Comparison of ENCODE assay signal across 33 cellular contexts in the genomic region with DNA sequence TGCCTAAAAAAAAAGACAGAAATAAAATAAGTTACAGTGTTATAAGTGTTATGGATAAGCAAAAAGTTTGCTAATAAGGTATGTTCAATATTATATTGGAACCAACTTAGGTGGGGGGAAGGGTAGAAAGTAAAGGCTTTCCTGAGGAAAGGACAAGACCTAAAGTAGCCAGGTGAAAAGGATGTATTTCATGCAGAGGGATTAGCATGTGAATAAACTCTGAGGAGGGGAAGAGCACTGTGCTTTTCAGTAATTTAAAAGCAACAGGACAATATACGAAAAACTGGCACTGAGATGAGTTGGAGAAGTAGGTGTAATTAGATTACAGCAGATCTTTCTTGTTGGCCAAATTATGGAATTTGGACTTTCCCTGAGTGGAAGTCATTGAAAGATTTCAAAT. TPM values are rescaled to one million over a fixed set of nuclear protein-coding genes. Genes with fewer than 3 reads are reported as not detected.
A peak's percentile ranks its signal among the peaks of the same experiment; 100 is the strongest.
DNase-seq lines count a peak whose midpoint lies in the region; TF ChIP-seq lines count a peak whose summit lies in the region.
"Had no signal": no experiment of that assay in that cellular context is flagged by ENCODE, and none has a peak within 500 bp of the region (broad histone marks: within the 10 kb centered on the region; RNA-seq: fewer than 3 reads in every experiment).

No MANE protein-coding gene starts in this region.

- no peak overlapping the region for H2BK15ac ChIP-seq in H9 (ENCODE audit: low read depth, low read length)

- no peak overlapping the region for H2AK5ac ChIP-seq in H9 (ENCODE audit: insufficient read length, low read length)

- H4K91ac ChIP-seq in H9 (ENCODE audit: insufficient read length, low read depth, low read length): no peak overlapping the region

- no peaks in the 10 kb centered on the region; the same call in 1 of the 2 replicates for H3K4me1 ChIP-seq in H9 (ENCODE audit: insufficient read depth, low read length)
- H3K4me1 ChIP-seq: body of pancreas, gastroesophageal sphincter had no signal

- no peak overlapping the region for H3K4me3 Mint-ChIP-seq in activated CD4-positive, alpha-beta memory T cell treated with anti-CD3 and anti-CD28 coated beads, Interleukin-2, amount 10 ng/mL, durations not matched to agents 7 days and 5 days
- no peak overlapping the region for H3K4me3 Mint-ChIP-seq in activated CD4-positive, alpha-beta memory T cell treated with anti-CD3 and anti-CD28 coated beads for 36 hours
- peak overlapping the region in 1 of 2 experiments; percentile 21; a peak in 4 of 5 replicates for H3K4me3 Mint-ChIP-seq in H9
- H3K4me3 Mint-ChIP-seq in activated T-helper 2 cell treated with anti-CD3 and anti-CD28 coated beads, Interferon-gamma antibody, Interleukin-2, Interleukin-4, amounts not matched to agents 10 μg/mL and 5 μg/mL and 100 μg/mL, durations not matched to agents 14 hours and 24 hours and 36 hours (ENCODE audit: low read depth): no peak overlapping the region
- no peak overlapping the region for H3K4me3 Mint-ChIP-seq in CD14-positive monocyte
- H3K4me3 Mint-ChIP-seq: CD8-positive, alpha-beta T cell; stimulated activated effector memory CD8-positive, alpha-beta T cell treated with anti-CD3 and anti-CD28 coated beads, Interleukin-12 subunit alpha, Interleukin-12 subunit beta, amount 100 ng/mL, for 72 hours; T-cell had no signal

- no peaks in the 10 kb centered on the region for H3K9me3 Mint-ChIP-seq in activated CD4-positive, alpha-beta memory T cell treated with anti-CD3 and anti-CD28 coated beads, Interleukin-2, amount 10 ng/mL, durations not matched to agents 7 days and 5 days
- no peaks in the 10 kb centered on the region for H3K9me3 Mint-ChIP-seq in activated CD4-positive, alpha-beta memory T cell treated with anti-CD3 and anti-CD28 coated beads for 36 hours
- H3K9me3 Mint-ChIP-seq in H9 (no peaks in the 10 kb centered on the region), CD14-positive monocyte (no peaks in the 10 kb centered on the region)
- H3K9me3 Mint-ChIP-seq in activated T-helper 2 cell treated with anti-CD3 and anti-CD28 coated beads, Interferon-gamma antibody, Interleukin-2, Interleukin-4, amounts not matched to agents 10 μg/mL and 5 μg/mL and 100 μg/mL, durations not matched to agents 14 hours and 24 hours and 36 hours: no peaks in the 10 kb centered on the region
- H3K9me3 Mint-ChIP-seq: CD8-positive, alpha-beta T cell; stimulated activated effector memory CD8-positive, alpha-beta T cell treated with anti-CD3 and anti-CD28 coated beads, Interleukin-12 subunit alpha, Interleukin-12 subunit beta, amount 100 ng/mL, for 72 hours; T-cell had no signal

- H3K4me1 Mint-ChIP-seq in activated CD4-positive, alpha-beta memory T cell treated with anti-CD3 and anti-CD28 coated beads, Interleukin-2, amount 10 ng/mL, durations not matched to agents 7 days and 5 days: peaks cover 38% of the 10 kb centered on the region
- no peaks in the 10 kb centered on the region for H3K4me1 Mint-ChIP-seq in activated CD4-positive, alpha-beta memory T cell treated with anti-CD3 and anti-CD28 coated beads for 36 hours (ENCODE audit: low read depth)
- peaks cover 27 to 40% of the 10 kb centered on the region in 2 experiments for H3K4me1 Mint-ChIP-seq in H9
- H3K4me1 Mint-ChIP-seq in activated T-helper 2 cell treated with anti-CD3 and anti-CD28 coated beads, Interferon-gamma antibody, Interleukin-2, Interleukin-4, amounts not matched to agents 10 μg/mL and 5 μg/mL and 100 μg/mL, durations not matched to agents 14 hours and 24 hours and 36 hours (ENCODE audit: low read depth): peaks cover 14% of the 10 kb centered on the region
- peaks cover 1% of the 10 kb centered on the region for H3K4me1 Mint-ChIP-seq in CD14-positive monocyte
- H3K4me1 Mint-ChIP-seq: stimulated activated effector memory CD8-positive, alpha-beta T cell treated with anti-CD3 and anti-CD28 coated beads, Interleukin-12 subunit alpha, Interleukin-12 subunit beta, amount 100 ng/mL, for 72 hours had no signal

- H3K79me2 ChIP-seq in H9 (ENCODE audit: insufficient read depth, low read length): no peaks in the 10 kb centered on the region

- POLR2A ChIA-PET in activated CD4-positive, alpha-beta memory T cell treated with anti-CD3 and anti-CD28 coated beads, Interleukin-2, amount 10 ng/mL, durations not matched to agents 7 days and 5 days (lab: Charles Lee): interaction anchor here (0.7 to 2.5 kb wide), 2 partner anchors 10 to 17 kb away, joined by 3 to 10 read pairs; no protein-coding TSS in a partner anchor
- POLR2A ChIA-PET in activated CD4-positive, alpha-beta memory T cell treated with anti-CD3 and anti-CD28 coated beads for 36 hours (lab: Charles Lee): interaction anchor here (0.8 to 1.2 kb wide), 2 partner anchors 9 to 28 kb away, joined by 4 to 5 read pairs; no protein-coding TSS in a partner anchor

- H4K5ac ChIP-seq in H9 (ENCODE audit: insufficient read length, low read depth, low read length): no peak overlapping the region

- no peaks in the 10 kb centered on the region for H3K27me3 ChIP-seq in H9 (ENCODE audit: insufficient read depth, low read length)
- H3K27me3 ChIP-seq: body of pancreas, gastroesophageal sphincter, MG63, ovary, SJCRH30 had no signal

- no peak overlapping the region for H2BK5ac ChIP-seq in H9 (ENCODE audit: insufficient read length, low read length)

- H3K23me2 ChIP-seq in H9 (ENCODE audit: insufficient read length, low read depth, low read length, poor library complexity, severe bottlenecking): no peaks in the 10 kb centered on the region

- peak overlapping the region; percentile 57 for H3K27ac ChIP-seq in H9 (ENCODE audit: insufficient read length, low read depth, low read length)
- H3K27ac ChIP-seq: body of pancreas, gastroesophageal sphincter, ovary, SJCRH30 had no signal

- no peak overlapping the region for H3K23ac ChIP-seq in H9 (ENCODE audit: insufficient read length, low read depth, low read length)

- DNase-seq in activated CD4-positive, alpha-beta memory T cell treated with anti-CD3 and anti-CD28 coated beads, Interleukin-2, amount 10 ng/mL, durations not matched to agents 7 days and 5 days: no peak
- DNase-seq in activated CD4-positive, alpha-beta memory T cell treated with anti-CD3 and anti-CD28 coated beads for 36 hours: no peak
- no peak for DNase-seq in H9
- DNase-seq in activated T-helper 2 cell treated with anti-CD3 and anti-CD28 coated beads, Interferon-gamma antibody, Interleukin-2, Interleukin-4, amounts not matched to agents 10 μg/mL and 5 μg/mL and 100 μg/mL, durations not matched to agents 14 hours and 24 hours and 36 hours (ENCODE audit: low spot score): no peak
- DNase-seq in iPS-NIHi7 (ENCODE audit: extremely low spot score): peak; percentile 24
- DNase-seq in DMS53 (lab: John Stamatoyannopoulos, UW): no peak
- DNase-seq in CD14-positive monocyte (ENCODE audit: low spot score): no peak
- DNase-seq in NCI-H2107 treated with DMSO at 0.1 percent for 48 hours (lab: John Stamatoyannopoulos, UW; ENCODE audit: unreplicated experiment): no peak
- DNase-seq: activated CD4-positive, CD25-positive, alpha-beta regulatory T cell treated with anti-CD3 and anti-CD28 coated beads, Interleukin-2, amount 50 U/mL, for 72 hours; activated gamma-delta T cell; activated T-cell treated with anti-CD3 and anti-CD28 coated beads, Interleukin-2, amount 50 U/mL, for 1 hour; AML-193; body of pancreas; CD8-positive, alpha-beta T cell; cerebellar nuclear complex; DMS 273 treated with DMSO at 0.1 percent for 48 hours; KBM-7; left colon; mammary epithelial cell; MG63; NCI-H1105; NCI-H187; NCI-H2171 treated with DMSO at 0.1 percent for 48 hours; NCI-H510A treated with DMSO at 0.1 percent for 48 hours; ovary; SJCRH30; T-cell; trophoblast cell had no signal

- peak overlapping the region; percentile 1 for H3K27ac Mint-ChIP-seq in activated CD4-positive, alpha-beta memory T cell treated with anti-CD3 and anti-CD28 coated beads, Interleukin-2, amount 10 ng/mL, durations not matched to agents 7 days and 5 days
- no peak overlapping the region for H3K27ac Mint-ChIP-seq in activated CD4-positive, alpha-beta memory T cell treated with anti-CD3 and anti-CD28 coated beads for 36 hours
- peak overlapping the region; percentile 55 to 98 (median 84); a peak in 6 of 7 replicates for H3K27ac Mint-ChIP-seq in H9
- H3K27ac Mint-ChIP-seq in activated T-helper 2 cell treated with anti-CD3 and anti-CD28 coated beads, Interferon-gamma antibody, Interleukin-2, Interleukin-4, amounts not matched to agents 10 μg/mL and 5 μg/mL and 100 μg/mL, durations not matched to agents 14 hours and 24 hours and 36 hours: peak overlapping the region; percentile 54
- H3K27ac Mint-ChIP-seq in CD14-positive monocyte: peak overlapping the region in 2 of 7 donors; percentile 12 to 53
- H3K27ac Mint-ChIP-seq: CD8-positive, alpha-beta T cell; stimulated activated effector memory CD8-positive, alpha-beta T cell treated with anti-CD3 and anti-CD28 coated beads, Interleukin-12 subunit alpha, Interleukin-12 subunit beta, amount 100 ng/mL, for 72 hours; T-cell had no signal

- no peak overlapping the region for H3K4ac ChIP-seq in H9 (ENCODE audit: low read depth, low read length)

- H3K56ac ChIP-seq in H9 (ENCODE audit: insufficient read length, low read depth, low read length): no peak overlapping the region

- H3K9me3 ChIP-seq in H9 (ENCODE audit: control insufficient read depth, low read depth, low read length): no peaks in the 10 kb centered on the region
- H3K9me3 ChIP-seq: body of pancreas, gastroesophageal sphincter, MG63, ovary, SJCRH30 had no signal

- H3K18ac ChIP-seq in H9 (ENCODE audit: insufficient read length, low read depth, low read length): no peak overlapping the region

- H2BK20ac ChIP-seq in H9 (ENCODE audit: low read depth, low read length, poor library complexity, severe bottlenecking): no peak overlapping the region

- TF ChIP-seq CTCF in H9 (conservative IDR thresholded peaks at IDR 0.05) (no peak), CD14-positive monocyte (IDR thresholded peaks at IDR 0.05) (no peak)

- H4K20me1 ChIP-seq in H9 (ENCODE audit: control insufficient read depth, insufficient read depth, insufficient read length): no peaks in the 10 kb centered on the region

- no peaks in the 10 kb centered on the region for H3K79me1 ChIP-seq in H9 (ENCODE audit: insufficient read depth, low read depth, low read length, poor library complexity, severe bottlenecking)

- H3K14ac ChIP-seq in H9 (ENCODE audit: insufficient read depth, low read length): no peak overlapping the region

- no peak overlapping the region for H3T11ph ChIP-seq in H9 (ENCODE audit: low read length)

- CTCF ChIA-PET in activated CD4-positive, alpha-beta memory T cell treated with anti-CD3 and anti-CD28 coated beads, Interleukin-2, amount 10 ng/mL, durations not matched to agents 7 days and 5 days (lab: Charles Lee): interaction anchor here (0.6 to 10.3 kb wide), 8 partner anchors 8 to 1433 kb away, joined by 3 to 102 read pairs (median 5); partner anchors contain the start of gene TOP2A
- CTCF ChIA-PET in activated CD4-positive, alpha-beta memory T cell treated with anti-CD3 and anti-CD28 coated beads for 36 hours (lab: Charles Lee): interaction anchor here (1.2 to 5.6 kb wide), 6 partner anchors 11 to 150 kb away, joined by 3 to 41 read pairs (median 8); no protein-coding TSS in a partner anchor

- peaks cover 78% of the 10 kb centered on the region for H3K36me3 Mint-ChIP-seq in activated CD4-positive, alpha-beta memory T cell treated with anti-CD3 and anti-CD28 coated beads, Interleukin-2, amount 10 ng/mL, durations not matched to agents 7 days and 5 days (ENCODE audit: low read depth)
- H3K36me3 Mint-ChIP-seq in activated CD4-positive, alpha-beta memory T cell treated with anti-CD3 and anti-CD28 coated beads for 36 hours: peaks cover 63% of the 10 kb centered on the region
- H3K36me3 Mint-ChIP-seq in H9 (ENCODE audit: insufficient read depth in 1 of 3, low read depth in 3 of 3) (peaks cover 54 to 85% (median 84%) of the 10 kb centered on the region in 3 experiments), CD14-positive monocyte (peaks cover 19 to 55% of the 10 kb centered on the region in 2 donors)
- H3K36me3 Mint-ChIP-seq in activated T-helper 2 cell treated with anti-CD3 and anti-CD28 coated beads, Interferon-gamma antibody, Interleukin-2, Interleukin-4, amounts not matched to agents 10 μg/mL and 5 μg/mL and 100 μg/mL, durations not matched to agents 14 hours and 24 hours and 36 hours (ENCODE audit: low read depth): peaks cover 74% of the 10 kb centered on the region
- H3K36me3 Mint-ChIP-seq: CD8-positive, alpha-beta T cell; T-cell had no signal

- no peaks in the 10 kb centered on the region for H3K27me3 Mint-ChIP-seq in activated CD4-positive, alpha-beta memory T cell treated with anti-CD3 and anti-CD28 coated beads, Interleukin-2, amount 10 ng/mL, durations not matched to agents 7 days and 5 days
- H3K27me3 Mint-ChIP-seq in activated CD4-positive, alpha-beta memory T cell treated with anti-CD3 and anti-CD28 coated beads for 36 hours: no peaks in the 10 kb centered on the region
- no peaks in the 10 kb centered on the region for H3K27me3 Mint-ChIP-seq in H9 (ENCODE audit: low read depth)
- no peaks in the 10 kb centered on the region for H3K27me3 Mint-ChIP-seq in activated T-helper 2 cell treated with anti-CD3 and anti-CD28 coated beads, Interferon-gamma antibody, Interleukin-2, Interleukin-4, amounts not matched to agents 10 μg/mL and 5 μg/mL and 100 μg/mL, durations not matched to agents 14 hours and 24 hours and 36 hours (ENCODE audit: low read depth)
- H3K27me3 Mint-ChIP-seq in CD14-positive monocyte (ENCODE audit: low read depth in 3 of 3): no peaks in the 10 kb centered on the region
- H3K27me3 Mint-ChIP-seq: T-cell had no signal

- peak overlapping the region; percentile 42 for H3K4me2 ChIP-seq in H9 (ENCODE audit: insufficient read depth, insufficient read length, low read length)

- no peak overlapping the region for H4K8ac ChIP-seq in H9 (replicated peaks; ENCODE audit: insufficient read length, low read depth, low read length)

- H2BK120ac ChIP-seq in H9 (ENCODE audit: low read depth, low read length, poor library complexity, severe bottlenecking): no peak overlapping the region

- no peak overlapping the region for H3K9ac ChIP-seq in H9 (ENCODE audit: extremely low read depth, insufficient read length, low read length)

- intact Hi-C loops in activated CD4-positive, alpha-beta memory T cell treated with anti-CD3 and anti-CD28 coated beads for 36 hours (cut with micrococcal nuclease): no loop called here
- intact Hi-C loops in activated T-helper 2 cell treated with anti-CD3 and anti-CD28 coated beads, Interferon-gamma antibody, Interleukin-2, Interleukin-4, amounts not matched to agents 10 μg/mL and 5 μg/mL and 100 μg/mL, durations not matched to agents 14 hours and 24 hours and 36 hours (cut with micrococcal nuclease): no loop called here
- intact Hi-C loops in CD14-positive monocyte (cut with micrococcal nuclease): loop anchor here (5.0 to 10.0 kb wide), 2 partner anchors 108 to 205 kb away; no protein-coding TSS in a partner anchor

- no CpG with 5 or more reads among the region's 1 CpG for WGBS in H9 (ENCODE audit: extremely low coverage, insufficient read length, low lambda C conversion rate)

- H2BK12ac ChIP-seq in H9 (ENCODE audit: insufficient read length, low read depth, low read length): no peak overlapping the region

- no peak overlapping the region for H2AFZ ChIP-seq in H9 (ENCODE audit: low read length)

RNA-seq across cellular contexts. Expression of gene TOP2A, which starts 7.6 kb away (rescaled TPM):
- 100 to 1,000 TPM; 361 to 373 TPM for total RNA-seq in activated CD4-positive, alpha-beta memory T cell treated with anti-CD3 and anti-CD28 coated beads, Interleukin-2, amount 10 ng/mL, durations not matched to agents 7 days and 5 days
- total RNA-seq in activated CD4-positive, alpha-beta memory T cell treated with anti-CD3 and anti-CD28 coated beads for 36 hours: 100 to 1,000 TPM; 301 to 311 TPM
- total RNA-seq in H9 (2021): 230 TPM in 2 replicates
- 193 and 199 TPM in 2 replicates for total RNA-seq in activated T-helper 2 cell treated with anti-CD3 and anti-CD28 coated beads, Interferon-gamma antibody, Interleukin-2, Interleukin-4, amounts not matched to agents 10 μg/mL and 5 μg/mL and 100 μg/mL, durations not matched to agents 14 hours and 24 hours and 36 hours
- under 1 TPM; 0.28 to 0.94 TPM for polyA plus RNA-seq in CD14-positive monocyte

RNA-seq across cellular contexts. Expression of gene IGFBP4, which starts 33.2 kb away (rescaled TPM):
- 10 to 100 TPM; 27.1 to 28.4 TPM for total RNA-seq in activated CD4-positive, alpha-beta memory T cell treated with anti-CD3 and anti-CD28 coated beads, Interleukin-2, amount 10 ng/mL, durations not matched to agents 7 days and 5 days
- total RNA-seq in activated CD4-positive, alpha-beta memory T cell treated with anti-CD3 and anti-CD28 coated beads for 36 hours: 10 to 100 TPM; 14.6 to 15.5 TPM
- 49.9 and 51.1 TPM in 2 replicates for total RNA-seq in H9 (2021)
- 54.6 and 59.3 TPM in 2 replicates for total RNA-seq in activated T-helper 2 cell treated with anti-CD3 and anti-CD28 coated beads, Interferon-gamma antibody, Interleukin-2, Interleukin-4, amounts not matched to agents 10 μg/mL and 5 μg/mL and 100 μg/mL, durations not matched to agents 14 hours and 24 hours and 36 hours
- under 1 TPM in 1 of 2 donors, not detected in 1; 0.15 TPM for polyA plus RNA-seq in CD14-positive monocyte

RNA-seq across cellular contexts. Expression of gene GJD3, which starts 45.5 kb away (rescaled TPM):
- total RNA-seq in activated CD4-positive, alpha-beta memory T cell treated with anti-CD3 and anti-CD28 coated beads, Interleukin-2, amount 10 ng/mL, durations not matched to agents 7 days and 5 days: not detected
- under 1 TPM in 1 of 2 experiments, not detected in 1; 0.27 TPM for total RNA-seq in activated CD4-positive, alpha-beta memory T cell treated with anti-CD3 and anti-CD28 coated beads for 36 hours
- not detected in 2 replicates for total RNA-seq in H9 (2021)
- 0.48 TPM in 1 of 2 replicates, not detected in the other for total RNA-seq in activated T-helper 2 cell treated with anti-CD3 and anti-CD28 coated beads, Interferon-gamma antibody, Interleukin-2, Interleukin-4, amounts not matched to agents 10 μg/mL and 5 μg/mL and 100 μg/mL, durations not matched to agents 14 hours and 24 hours and 36 hours
- not detected for polyA plus RNA-seq in CD14-positive monocyte
- total RNA-seq: A673; CD8-positive, alpha-beta T cell; RPMI7951; SJCRH30; T-cell had no signal
- polyA plus RNA-seq: mammary epithelial cell, neural cell had no signal

Comparison
In these comparisons a context has a peak if more than half of its experiments do, and no peak if none do; other contexts are left out.
1. intact Hi-C loops: an anchor here in CD14-positive monocyte (5.0 to 10.0 kb wide); none called in activated CD4-positive, alpha-beta memory T cell treated with anti-CD3 and anti-CD28 coated beads for 36 hours and activated T-helper 2 cell treated with anti-CD3 and anti-CD28 coated beads, Interferon-gamma antibody, Interleukin-2, Interleukin-4, amounts not matched to agents 10 μg/mL and 5 μg/mL and 100 μg/mL, durations not matched to agents 14 hours and 24 hours and 36 hours.